In the genomic region with DNA sequence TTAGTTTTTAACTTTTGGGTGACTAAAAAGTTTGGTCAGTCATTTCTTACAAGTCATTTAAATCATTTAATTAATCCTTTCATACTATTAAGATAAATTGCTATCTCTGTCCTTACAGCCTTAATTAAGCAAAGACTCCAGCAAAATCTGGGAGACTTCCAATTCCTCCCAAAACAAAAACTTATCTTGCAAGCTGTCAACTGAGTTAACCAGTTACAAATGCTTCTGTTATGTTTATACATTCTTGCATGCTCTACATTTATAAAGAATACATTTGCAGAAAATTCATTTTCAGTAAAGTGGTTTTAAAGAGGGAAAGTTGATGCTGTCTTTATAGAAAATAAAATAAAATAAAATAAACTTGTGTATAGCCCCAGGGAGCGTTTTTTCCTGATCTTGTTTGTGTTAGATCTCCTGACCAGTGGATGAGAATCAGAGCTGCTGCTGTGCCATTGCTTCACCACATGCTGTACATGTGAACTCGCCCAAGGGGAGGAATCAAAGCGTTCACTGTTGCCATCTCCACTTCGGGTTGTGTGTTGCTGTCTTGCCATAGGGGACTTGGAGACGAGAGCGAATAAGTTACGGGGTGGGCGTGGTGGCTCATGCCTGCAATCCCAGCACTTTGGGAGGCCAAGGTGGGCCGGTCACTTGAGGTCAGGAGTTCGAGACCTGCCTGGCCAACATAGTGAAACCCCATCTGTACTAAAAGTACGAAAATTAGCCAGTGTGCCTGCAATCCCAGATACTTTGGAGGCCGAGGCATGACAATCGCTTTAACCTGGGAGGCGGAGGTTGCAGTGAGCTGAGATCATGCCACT, we compare ENCODE assay signal across 3 cellular contexts.
A peak's percentile ranks its signal among the peaks of the same experiment; 100 is the strongest.
TF ChIP-seq lines count a peak whose summit lies in the region.

No MANE protein-coding gene starts in this region.

TF ChIP-seq in SK-N-SH treated with all-trans-retinoic acid at 6 μM for 48 hours, 23 proteins besides CTCF, POLR2A, EP300 and RAD21 (continued from another document):
- 0 out of 2 replicates have a peak, but pooled peaks have one; percentile 22 for TF ChIP-seq ISL1 (CRISPR knock-in tag; IDR thresholded peaks at IDR 0.05)
- no peak for TF ChIP-seq GLIS3 (CRISPR knock-in tag; IDR thresholded peaks at IDR 0.05)

TF ChIP-seq in SK-N-SH, 30 proteins besides CTCF, POLR2A, EP300 and RAD21 (continued from another document):
- TF ChIP-seq CHD2 (IDR thresholded peaks at IDR 0.05; ENCODE audit: low read length, partially characterized antibody) (no peak), FOSL2 (IDR thresholded peaks at IDR 0.05; ENCODE audit: borderline replicate concordance, low read depth) (no peak), TAF1 (IDR thresholded peaks at IDR 0.05; ENCODE audit: borderline replicate concordance, low read depth, low read length) (no peak), POLR2AphosphoS5 (IDR thresholded peaks at IDR 0.05; ENCODE audit: low read depth, low read length) (no peak), GABPA (IDR thresholded peaks at IDR 0.05; ENCODE audit: low read depth) (no peak), MXI1 (IDR thresholded peaks at IDR 0.05; ENCODE audit: low read depth, low read length) (no peak), NRF1 (IDR thresholded peaks at IDR 0.05; ENCODE audit: low read depth, low read length) (no peak), SIN3A (IDR thresholded peaks at IDR 0.05; ENCODE audit: borderline replicate concordance, low read depth, low read length) (no peak), TCF12 (IDR thresholded peaks at IDR 0.05) (no peak), JUND (IDR thresholded peaks at IDR 0.05) (no peak)
- TF ChIP-seq, protein P1, sequence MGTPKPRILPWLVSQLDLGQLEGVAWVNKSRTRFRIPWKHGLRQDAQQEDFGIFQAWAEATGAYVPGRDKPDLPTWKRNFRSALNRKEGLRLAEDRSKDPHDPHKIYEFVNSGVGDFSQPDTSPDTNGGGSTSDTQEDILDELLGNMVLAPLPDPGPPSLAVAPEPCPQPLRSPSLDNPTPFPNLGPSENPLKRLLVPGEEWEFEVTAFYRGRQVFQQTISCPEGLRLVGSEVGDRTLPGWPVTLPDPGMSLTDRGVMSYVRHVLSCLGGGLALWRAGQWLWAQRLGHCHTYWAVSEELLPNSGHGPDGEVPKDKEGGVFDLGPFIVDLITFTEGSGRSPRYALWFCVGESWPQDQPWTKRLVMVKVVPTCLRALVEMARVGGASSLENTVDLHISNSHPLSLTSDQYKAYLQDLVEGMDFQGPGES (IDR thresholded peaks at IDR 0.05; ENCODE audit: low read depth, low read length): no peak
- TF ChIP-seq, protein P2, sequence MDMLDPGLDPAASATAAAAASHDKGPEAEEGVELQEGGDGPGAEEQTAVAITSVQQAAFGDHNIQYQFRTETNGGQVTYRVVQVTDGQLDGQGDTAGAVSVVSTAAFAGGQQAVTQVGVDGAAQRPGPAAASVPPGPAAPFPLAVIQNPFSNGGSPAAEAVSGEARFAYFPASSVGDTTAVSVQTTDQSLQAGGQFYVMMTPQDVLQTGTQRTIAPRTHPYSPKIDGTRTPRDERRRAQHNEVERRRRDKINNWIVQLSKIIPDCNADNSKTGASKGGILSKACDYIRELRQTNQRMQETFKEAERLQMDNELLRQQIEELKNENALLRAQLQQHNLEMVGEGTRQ (IDR thresholded peaks at IDR 0.05; ENCODE audit: borderline replicate concordance, low read depth, low read length): no peak
- TF ChIP-seq, protein P3, sequence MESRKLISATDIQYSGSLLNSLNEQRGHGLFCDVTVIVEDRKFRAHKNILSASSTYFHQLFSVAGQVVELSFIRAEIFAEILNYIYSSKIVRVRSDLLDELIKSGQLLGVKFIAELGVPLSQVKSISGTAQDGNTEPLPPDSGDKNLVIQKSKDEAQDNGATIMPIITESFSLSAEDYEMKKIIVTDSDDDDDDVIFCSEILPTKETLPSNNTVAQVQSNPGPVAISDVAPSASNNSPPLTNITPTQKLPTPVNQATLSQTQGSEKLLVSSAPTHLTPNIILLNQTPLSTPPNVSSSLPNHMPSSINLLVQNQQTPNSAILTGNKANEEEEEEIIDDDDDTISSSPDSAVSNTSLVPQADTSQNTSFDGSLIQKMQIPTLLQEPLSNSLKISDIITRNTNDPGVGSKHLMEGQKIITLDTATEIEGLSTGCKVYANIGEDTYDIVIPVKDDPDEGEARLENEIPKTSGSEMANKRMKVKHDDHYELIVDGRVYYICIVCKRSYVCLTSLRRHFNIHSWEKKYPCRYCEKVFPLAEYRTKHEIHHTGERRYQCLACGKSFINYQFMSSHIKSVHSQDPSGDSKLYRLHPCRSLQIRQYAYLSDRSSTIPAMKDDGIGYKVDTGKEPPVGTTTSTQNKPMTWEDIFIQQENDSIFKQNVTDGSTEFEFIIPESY (IDR thresholded peaks at IDR 0.05; ENCODE audit: borderline replicate concordance, low read depth): no peak
TF ChIP-seq in SK-N-SH: peak in this region for 0.

TF ChIP-seq in K562, 482 proteins besides CTCF, POLR2A, EP300 and RAD21 (continued from another document):
- TF ChIP-seq, protein P4, sequence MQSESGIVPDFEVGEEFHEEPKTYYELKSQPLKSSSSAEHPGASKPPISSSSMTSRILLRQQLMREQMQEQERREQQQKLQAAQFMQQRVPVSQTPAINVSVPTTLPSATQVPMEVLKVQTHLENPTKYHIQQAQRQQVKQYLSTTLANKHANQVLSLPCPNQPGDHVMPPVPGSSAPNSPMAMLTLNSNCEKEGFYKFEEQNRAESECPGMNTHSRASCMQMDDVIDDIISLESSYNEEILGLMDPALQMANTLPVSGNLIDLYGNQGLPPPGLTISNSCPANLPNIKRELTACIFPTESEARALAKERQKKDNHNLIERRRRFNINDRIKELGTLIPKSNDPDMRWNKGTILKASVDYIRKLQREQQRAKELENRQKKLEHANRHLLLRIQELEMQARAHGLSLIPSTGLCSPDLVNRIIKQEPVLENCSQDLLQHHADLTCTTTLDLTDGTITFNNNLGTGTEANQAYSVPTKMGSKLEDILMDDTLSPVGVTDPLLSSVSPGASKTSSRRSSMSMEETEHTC (IDR thresholded peaks at IDR 0.05): no peak
- TF ChIP-seq, protein P5, sequence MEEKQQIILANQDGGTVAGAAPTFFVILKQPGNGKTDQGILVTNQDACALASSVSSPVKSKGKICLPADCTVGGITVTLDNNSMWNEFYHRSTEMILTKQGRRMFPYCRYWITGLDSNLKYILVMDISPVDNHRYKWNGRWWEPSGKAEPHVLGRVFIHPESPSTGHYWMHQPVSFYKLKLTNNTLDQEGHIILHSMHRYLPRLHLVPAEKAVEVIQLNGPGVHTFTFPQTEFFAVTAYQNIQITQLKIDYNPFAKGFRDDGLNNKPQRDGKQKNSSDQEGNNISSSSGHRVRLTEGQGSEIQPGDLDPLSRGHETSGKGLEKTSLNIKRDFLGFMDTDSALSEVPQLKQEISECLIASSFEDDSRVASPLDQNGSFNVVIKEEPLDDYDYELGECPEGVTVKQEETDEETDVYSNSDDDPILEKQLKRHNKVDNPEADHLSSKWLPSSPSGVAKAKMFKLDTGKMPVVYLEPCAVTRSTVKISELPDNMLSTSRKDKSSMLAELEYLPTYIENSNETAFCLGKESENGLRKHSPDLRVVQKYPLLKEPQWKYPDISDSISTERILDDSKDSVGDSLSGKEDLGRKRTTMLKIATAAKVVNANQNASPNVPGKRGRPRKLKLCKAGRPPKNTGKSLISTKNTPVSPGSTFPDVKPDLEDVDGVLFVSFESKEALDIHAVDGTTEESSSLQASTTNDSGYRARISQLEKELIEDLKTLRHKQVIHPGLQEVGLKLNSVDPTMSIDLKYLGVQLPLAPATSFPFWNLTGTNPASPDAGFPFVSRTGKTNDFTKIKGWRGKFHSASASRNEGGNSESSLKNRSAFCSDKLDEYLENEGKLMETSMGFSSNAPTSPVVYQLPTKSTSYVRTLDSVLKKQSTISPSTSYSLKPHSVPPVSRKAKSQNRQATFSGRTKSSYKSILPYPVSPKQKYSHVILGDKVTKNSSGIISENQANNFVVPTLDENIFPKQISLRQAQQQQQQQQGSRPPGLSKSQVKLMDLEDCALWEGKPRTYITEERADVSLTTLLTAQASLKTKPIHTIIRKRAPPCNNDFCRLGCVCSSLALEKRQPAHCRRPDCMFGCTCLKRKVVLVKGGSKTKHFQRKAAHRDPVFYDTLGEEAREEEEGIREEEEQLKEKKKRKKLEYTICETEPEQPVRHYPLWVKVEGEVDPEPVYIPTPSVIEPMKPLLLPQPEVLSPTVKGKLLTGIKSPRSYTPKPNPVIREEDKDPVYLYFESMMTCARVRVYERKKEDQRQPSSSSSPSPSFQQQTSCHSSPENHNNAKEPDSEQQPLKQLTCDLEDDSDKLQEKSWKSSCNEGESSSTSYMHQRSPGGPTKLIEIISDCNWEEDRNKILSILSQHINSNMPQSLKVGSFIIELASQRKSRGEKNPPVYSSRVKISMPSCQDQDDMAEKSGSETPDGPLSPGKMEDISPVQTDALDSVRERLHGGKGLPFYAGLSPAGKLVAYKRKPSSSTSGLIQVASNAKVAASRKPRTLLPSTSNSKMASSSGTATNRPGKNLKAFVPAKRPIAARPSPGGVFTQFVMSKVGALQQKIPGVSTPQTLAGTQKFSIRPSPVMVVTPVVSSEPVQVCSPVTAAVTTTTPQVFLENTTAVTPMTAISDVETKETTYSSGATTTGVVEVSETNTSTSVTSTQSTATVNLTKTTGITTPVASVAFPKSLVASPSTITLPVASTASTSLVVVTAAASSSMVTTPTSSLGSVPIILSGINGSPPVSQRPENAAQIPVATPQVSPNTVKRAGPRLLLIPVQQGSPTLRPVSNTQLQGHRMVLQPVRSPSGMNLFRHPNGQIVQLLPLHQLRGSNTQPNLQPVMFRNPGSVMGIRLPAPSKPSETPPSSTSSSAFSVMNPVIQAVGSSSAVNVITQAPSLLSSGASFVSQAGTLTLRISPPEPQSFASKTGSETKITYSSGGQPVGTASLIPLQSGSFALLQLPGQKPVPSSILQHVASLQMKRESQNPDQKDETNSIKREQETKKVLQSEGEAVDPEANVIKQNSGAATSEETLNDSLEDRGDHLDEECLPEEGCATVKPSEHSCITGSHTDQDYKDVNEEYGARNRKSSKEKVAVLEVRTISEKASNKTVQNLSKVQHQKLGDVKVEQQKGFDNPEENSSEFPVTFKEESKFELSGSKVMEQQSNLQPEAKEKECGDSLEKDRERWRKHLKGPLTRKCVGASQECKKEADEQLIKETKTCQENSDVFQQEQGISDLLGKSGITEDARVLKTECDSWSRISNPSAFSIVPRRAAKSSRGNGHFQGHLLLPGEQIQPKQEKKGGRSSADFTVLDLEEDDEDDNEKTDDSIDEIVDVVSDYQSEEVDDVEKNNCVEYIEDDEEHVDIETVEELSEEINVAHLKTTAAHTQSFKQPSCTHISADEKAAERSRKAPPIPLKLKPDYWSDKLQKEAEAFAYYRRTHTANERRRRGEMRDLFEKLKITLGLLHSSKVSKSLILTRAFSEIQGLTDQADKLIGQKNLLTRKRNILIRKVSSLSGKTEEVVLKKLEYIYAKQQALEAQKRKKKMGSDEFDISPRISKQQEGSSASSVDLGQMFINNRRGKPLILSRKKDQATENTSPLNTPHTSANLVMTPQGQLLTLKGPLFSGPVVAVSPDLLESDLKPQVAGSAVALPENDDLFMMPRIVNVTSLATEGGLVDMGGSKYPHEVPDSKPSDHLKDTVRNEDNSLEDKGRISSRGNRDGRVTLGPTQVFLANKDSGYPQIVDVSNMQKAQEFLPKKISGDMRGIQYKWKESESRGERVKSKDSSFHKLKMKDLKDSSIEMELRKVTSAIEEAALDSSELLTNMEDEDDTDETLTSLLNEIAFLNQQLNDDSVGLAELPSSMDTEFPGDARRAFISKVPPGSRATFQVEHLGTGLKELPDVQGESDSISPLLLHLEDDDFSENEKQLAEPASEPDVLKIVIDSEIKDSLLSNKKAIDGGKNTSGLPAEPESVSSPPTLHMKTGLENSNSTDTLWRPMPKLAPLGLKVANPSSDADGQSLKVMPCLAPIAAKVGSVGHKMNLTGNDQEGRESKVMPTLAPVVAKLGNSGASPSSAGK (IDR thresholded peaks at IDR 0.05): peak; percentile 28; the same call in 1 of the 2 replicates
- no peak for TF ChIP-seq PHF20 (IDR thresholded peaks at IDR 0.05; ENCODE audit: partially characterized antibody)
